Comparison of ENCODE assay signal across 13 cellular contexts in genomic region chr7:114540291-114540690, GRCh38.
"Had no signal": no experiment of that assay in that cellular context is flagged by ENCODE, and none has a peak within 500 bp of the region (broad histone marks: within the 10 kb centered on the region; RNA-seq: fewer than 3 reads in every experiment).

No MANE protein-coding gene starts in this region.

- H3K4me2 ChIP-seq: SK-N-SH had no signal

- H3K36me3 Mint-ChIP-seq: T-cell had no signal

- H3K4me3 ChIP-seq: MG63, SJSA1 had no signal

- H3K36me3 ChIP-seq: MG63, SJSA1 had no signal

- H3K4me3 Mint-ChIP-seq: T-cell had no signal

- DNase-seq: KBM-7, NCI-H1436, NCI-H187, NCI-H2029, NCI-H2081 treated with DMSO at 0.1 percent for 48 hours, NCI-H510A, NCI-H774, Right ventricle myocardium superior, SIG-M5, SK-N-SH, T-cell had no signal

- H3K27me3 ChIP-seq: MG63, SJSA1 had no signal

- H3K9me3 Mint-ChIP-seq: T-cell had no signal

- H3K27ac Mint-ChIP-seq: T-cell had no signal

- H3K27ac ChIP-seq: SJSA1 had no signal

- ATAC-seq: T-cell had no signal

- H3K4me1 Mint-ChIP-seq: T-cell had no signal

- H3K4me1 ChIP-seq: SJSA1 had no signal

- H3K9ac ChIP-seq: SK-N-SH had no signal

- H3K9me3 ChIP-seq: MG63, SJSA1, SK-N-SH had no signal
